Comparison of ENCODE assay signal across 10 cellular contexts in the genomic region with DNA sequence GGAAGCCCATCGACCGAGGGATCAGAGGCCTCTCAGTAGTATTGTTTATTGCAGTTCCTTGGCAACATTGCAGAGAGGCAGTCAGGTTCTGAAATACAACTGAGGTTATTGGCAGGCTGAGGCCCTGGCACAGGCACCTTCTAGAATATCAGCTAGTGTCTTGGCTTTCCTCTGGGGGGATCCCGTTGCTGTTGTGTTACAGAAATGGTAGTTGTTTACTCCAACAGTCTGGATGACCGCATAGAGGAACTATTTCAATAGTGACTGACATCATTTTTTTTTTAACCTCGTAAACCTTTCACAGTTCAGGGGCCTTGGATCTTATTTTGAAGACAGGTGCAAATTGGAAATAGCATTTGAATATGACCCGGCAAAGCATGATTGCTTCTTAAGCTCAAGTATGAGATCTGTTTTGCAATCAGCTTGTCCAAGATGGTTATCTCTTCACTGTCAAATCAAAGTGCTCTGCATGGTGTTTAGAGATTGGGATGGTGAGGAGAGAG.
A peak's percentile ranks its signal among the peaks of the same experiment; 100 is the strongest.
DNase-seq lines count a peak whose midpoint lies in the region; ATAC-seq and TF ChIP-seq lines count a peak whose summit lies in the region.
"Had no signal": no experiment of that assay in that cellular context is flagged by ENCODE, and none has a peak within 500 bp of the region (broad histone marks: within the 10 kb centered on the region; RNA-seq: fewer than 3 reads in every experiment).

No MANE protein-coding gene starts in this region.

- H3K27me3 ChIP-seq in BLaER1 (no peaks in the 10 kb centered on the region), left ventricle myocardium inferior (ENCODE audit: low read depth) (no peaks in the 10 kb centered on the region), trophoblast cell (ENCODE audit: insufficient read depth, low read length) (no peaks in the 10 kb centered on the region)
- H3K27me3 ChIP-seq: BE2C had no signal

- H4K12ac ChIP-seq in trophoblast cell (ENCODE audit: low read depth, low read length): no peak overlapping the region

- no peak overlapping the region for H2BK5ac ChIP-seq in trophoblast cell (ENCODE audit: low read depth, low read length, poor library complexity)

- ATAC-seq in WTC11: no peak

- DNase-seq in WTC11 (ENCODE audit: low spot score) (no peak), left ventricle myocardium inferior (peak; percentile 60), trophoblast cell (peak in 1 of 2 donors; percentile 27), retina (no peak), cerebellum (ENCODE audit: low spot score) (no peak), SHP77 (lab: John Stamatoyannopoulos, UW) (no peak), NK-92 (lab: John Stamatoyannopoulos, UW; ENCODE audit: unreplicated experiment) (no peak)
- DNase-seq: BE2C had no signal

- no peak overlapping the region for H3K4me3 Mint-ChIP-seq in WTC11
- H3K4me3 Mint-ChIP-seq: activated naive CD8-positive, alpha-beta T cell had no signal

- H3K4ac ChIP-seq in trophoblast cell (ENCODE audit: low read depth, low read length): no peak overlapping the region

- H3K4me2 ChIP-seq in BLaER1 (no peak overlapping the region), trophoblast cell (ENCODE audit: low read length) (peak overlapping the region; percentile 14)

- H2BK12ac ChIP-seq in trophoblast cell (ENCODE audit: low read length): no peak overlapping the region

- H3K9ac ChIP-seq in BLaER1 (no peak overlapping the region; the same call in 1 of the 2 replicates), trophoblast cell (ENCODE audit: low read length) (no peak overlapping the region)

- POLR2A ChIA-PET in WTC11 (lab: Charles Lee): no interaction called here

- no peaks in the 10 kb centered on the region for H3K9me3 Mint-ChIP-seq in WTC11

- no peak overlapping the region for H2AK5ac ChIP-seq in trophoblast cell (ENCODE audit: low read length)

- peaks cover 20% of the 10 kb centered on the region for H4K20me1 ChIP-seq in BLaER1

- H4K91ac ChIP-seq in trophoblast cell (ENCODE audit: low read depth, low read length): no peak overlapping the region

- no peaks in the 10 kb centered on the region for H3K27me3 Mint-ChIP-seq in WTC11 (ENCODE audit: low read depth)
- H3K27me3 Mint-ChIP-seq: activated naive CD8-positive, alpha-beta T cell had no signal

- H3K4me1 ChIP-seq in BLaER1 (peaks cover 13% of the 10 kb centered on the region; the same call in 1 of the 2 replicates), left ventricle myocardium inferior (peaks cover 56% of the 10 kb centered on the region), trophoblast cell (ENCODE audit: control insufficient read depth in 1 of 2, insufficient read depth in 2 of 2, low read length in 2 of 2) (peaks cover 8 to 13% of the 10 kb centered on the region in 2 experiments)
- H3K4me1 ChIP-seq: BE2C had no signal

- no peaks in the 10 kb centered on the region for H3K9me3 ChIP-seq in BLaER1
- no peaks in the 10 kb centered on the region for H3K9me3 ChIP-seq in left ventricle myocardium inferior (replicated peaks)
- H3K9me3 ChIP-seq in trophoblast cell (ENCODE audit: insufficient read depth, low read depth, low read length): no peaks in the 10 kb centered on the region
- H3K9me3 ChIP-seq: BE2C had no signal

- TF ChIP-seq CTCF in WTC11 (IDR thresholded peaks at IDR 0.05) (no peak), left ventricle myocardium inferior (IDR thresholded peaks at IDR 0.05; ENCODE audit: borderline replicate concordance) (no peak)

- peak overlapping the region; percentile 1 for H3K18ac ChIP-seq in trophoblast cell (ENCODE audit: low read length)

- peaks cover 68% of the 10 kb centered on the region for H3K36me3 Mint-ChIP-seq in WTC11

- intact Hi-C loops in left ventricle myocardium inferior (cut with micrococcal nuclease): no loop called here

- peak overlapping the region; percentile 13 for H4K8ac ChIP-seq in trophoblast cell (ENCODE audit: low read depth, low read length)

- peaks cover 2% of the 10 kb centered on the region for H3K79me1 ChIP-seq in trophoblast cell (ENCODE audit: low read length)

- no peaks in the 10 kb centered on the region; the same call in 1 of the 2 replicates for H3K4me1 Mint-ChIP-seq in WTC11

- H3K36me3 ChIP-seq in BLaER1 (peaks cover 98% of the 10 kb centered on the region), left ventricle myocardium inferior (peaks cover 65% of the 10 kb centered on the region), trophoblast cell (ENCODE audit: control insufficient read depth in 1 of 2, insufficient read depth in 2 of 2, low read length in 2 of 2) (peaks cover 58 to 76% of the 10 kb centered on the region in 2 experiments)

- no peak overlapping the region for H2BK120ac ChIP-seq in trophoblast cell (ENCODE audit: insufficient read depth, low read length, poor library complexity)

- peak overlapping the region; percentile 6; the same call in 1 of the 2 replicates for H3K27ac Mint-ChIP-seq in WTC11
- H3K27ac Mint-ChIP-seq: activated naive CD8-positive, alpha-beta T cell had no signal

- H3K14ac ChIP-seq in trophoblast cell (ENCODE audit: low read length): no peak overlapping the region

- H3K23ac ChIP-seq in trophoblast cell (ENCODE audit: low read length): no peak overlapping the region

- CTCF ChIA-PET in WTC11 (lab: Charles Lee): interaction anchor here (0.7 kb wide), 1 partner anchor 968 kb away, joined by 3 read pairs; no protein-coding TSS in a partner anchor

- H3K27ac ChIP-seq in BLaER1 (0 out of 2 replicates have a peak overlapping the region, but pooled peaks have one; percentile 2), left ventricle myocardium inferior (replicated peaks) (peak overlapping the region; percentile 70), trophoblast cell (ENCODE audit: low read depth, low read length) (peak overlapping the region; percentile 57)

- WGBS in trophoblast cell (ENCODE audit: extremely low coverage, insufficient coverage, insufficient read length): no CpG with 5 or more reads among the region's 6 CpGs

- H3K4me3 ChIP-seq in BLaER1 (no peak overlapping the region), left ventricle myocardium inferior (no peak overlapping the region), trophoblast cell (ENCODE audit: low read depth, low read length) (no peak overlapping the region)

- H3K79me2 ChIP-seq in trophoblast cell (ENCODE audit: control insufficient read depth, insufficient read depth, low read length, poor library complexity): no peaks in the 10 kb centered on the region

- no peak overlapping the region for H2AFZ ChIP-seq in trophoblast cell (ENCODE audit: insufficient read depth, low read length, poor library complexity)

TF ChIP-seq in WTC11, 78 proteins besides CTCF, POLR2A, EP300 and RAD21 (continues in another document):
- TF ChIP-seq ZNF416 (CRISPR knock-in tag; IDR thresholded peaks at IDR 0.05) (no peak), NR3C1 (CRISPR knock-in tag; conservative IDR thresholded peaks at IDR 0.05; ENCODE audit: low read depth) (no peak), ETV6 (CRISPR knock-in tag; IDR thresholded peaks at IDR 0.05) (no peak), ELF4 (CRISPR knock-in tag; IDR thresholded peaks at IDR 0.05; ENCODE audit: low read depth) (no peak), MXD4 (CRISPR knock-in tag; IDR thresholded peaks at IDR 0.05; ENCODE audit: borderline replicate concordance) (no peak), GRHL2 (CRISPR knock-in tag; IDR thresholded peaks at IDR 0.05; ENCODE audit: insufficient replicate concordance, severe bottlenecking) (no peak)
- TF ChIP-seq, protein P1, sequence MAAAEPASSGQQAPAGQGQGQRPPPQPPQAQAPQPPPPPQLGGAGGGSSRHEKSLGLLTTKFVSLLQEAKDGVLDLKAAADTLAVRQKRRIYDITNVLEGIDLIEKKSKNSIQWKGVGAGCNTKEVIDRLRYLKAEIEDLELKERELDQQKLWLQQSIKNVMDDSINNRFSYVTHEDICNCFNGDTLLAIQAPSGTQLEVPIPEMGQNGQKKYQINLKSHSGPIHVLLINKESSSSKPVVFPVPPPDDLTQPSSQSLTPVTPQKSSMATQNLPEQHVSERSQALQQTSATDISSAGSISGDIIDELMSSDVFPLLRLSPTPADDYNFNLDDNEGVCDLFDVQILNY (CRISPR knock-in tag; IDR thresholded peaks at IDR 0.05): no peak
- TF ChIP-seq, protein P2, sequence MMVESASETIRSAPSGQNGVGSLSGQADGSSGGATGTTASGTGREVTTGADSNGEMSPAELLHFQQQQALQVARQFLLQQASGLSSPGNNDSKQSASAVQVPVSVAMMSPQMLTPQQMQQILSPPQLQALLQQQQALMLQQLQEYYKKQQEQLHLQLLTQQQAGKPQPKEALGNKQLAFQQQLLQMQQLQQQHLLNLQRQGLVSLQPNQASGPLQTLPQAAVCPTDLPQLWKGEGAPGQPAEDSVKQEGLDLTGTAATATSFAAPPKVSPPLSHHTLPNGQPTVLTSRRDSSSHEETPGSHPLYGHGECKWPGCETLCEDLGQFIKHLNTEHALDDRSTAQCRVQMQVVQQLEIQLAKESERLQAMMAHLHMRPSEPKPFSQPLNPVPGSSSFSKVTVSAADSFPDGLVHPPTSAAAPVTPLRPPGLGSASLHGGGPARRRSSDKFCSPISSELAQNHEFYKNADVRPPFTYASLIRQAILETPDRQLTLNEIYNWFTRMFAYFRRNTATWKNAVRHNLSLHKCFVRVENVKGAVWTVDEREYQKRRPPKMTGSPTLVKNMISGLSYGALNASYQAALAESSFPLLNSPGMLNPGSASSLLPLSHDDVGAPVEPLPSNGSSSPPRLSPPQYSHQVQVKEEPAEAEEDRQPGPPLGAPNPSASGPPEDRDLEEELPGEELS (CRISPR knock-in tag; IDR thresholded peaks at IDR 0.05): no peak
- TF ChIP-seq, protein P3, sequence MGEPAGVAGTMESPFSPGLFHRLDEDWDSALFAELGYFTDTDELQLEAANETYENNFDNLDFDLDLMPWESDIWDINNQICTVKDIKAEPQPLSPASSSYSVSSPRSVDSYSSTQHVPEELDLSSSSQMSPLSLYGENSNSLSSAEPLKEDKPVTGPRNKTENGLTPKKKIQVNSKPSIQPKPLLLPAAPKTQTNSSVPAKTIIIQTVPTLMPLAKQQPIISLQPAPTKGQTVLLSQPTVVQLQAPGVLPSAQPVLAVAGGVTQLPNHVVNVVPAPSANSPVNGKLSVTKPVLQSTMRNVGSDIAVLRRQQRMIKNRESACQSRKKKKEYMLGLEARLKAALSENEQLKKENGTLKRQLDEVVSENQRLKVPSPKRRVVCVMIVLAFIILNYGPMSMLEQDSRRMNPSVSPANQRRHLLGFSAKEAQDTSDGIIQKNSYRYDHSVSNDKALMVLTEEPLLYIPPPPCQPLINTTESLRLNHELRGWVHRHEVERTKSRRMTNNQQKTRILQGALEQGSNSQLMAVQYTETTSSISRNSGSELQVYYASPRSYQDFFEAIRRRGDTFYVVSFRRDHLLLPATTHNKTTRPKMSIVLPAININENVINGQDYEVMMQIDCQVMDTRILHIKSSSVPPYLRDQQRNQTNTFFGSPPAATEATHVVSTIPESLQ (CRISPR knock-in tag; IDR thresholded peaks at IDR 0.05): no peak

Comparison
In these comparisons a context has a peak if more than half of its experiments do, and no peak if none do; other contexts are left out.
1. H3K27ac ChIP-seq: peak in every context shown above with its lines; median percentile 70 in left ventricle myocardium inferior; 57 in trophoblast cell; 2 in BLaER1.